12 cellular contexts compared by ENCODE assay signal in the genomic region with DNA sequence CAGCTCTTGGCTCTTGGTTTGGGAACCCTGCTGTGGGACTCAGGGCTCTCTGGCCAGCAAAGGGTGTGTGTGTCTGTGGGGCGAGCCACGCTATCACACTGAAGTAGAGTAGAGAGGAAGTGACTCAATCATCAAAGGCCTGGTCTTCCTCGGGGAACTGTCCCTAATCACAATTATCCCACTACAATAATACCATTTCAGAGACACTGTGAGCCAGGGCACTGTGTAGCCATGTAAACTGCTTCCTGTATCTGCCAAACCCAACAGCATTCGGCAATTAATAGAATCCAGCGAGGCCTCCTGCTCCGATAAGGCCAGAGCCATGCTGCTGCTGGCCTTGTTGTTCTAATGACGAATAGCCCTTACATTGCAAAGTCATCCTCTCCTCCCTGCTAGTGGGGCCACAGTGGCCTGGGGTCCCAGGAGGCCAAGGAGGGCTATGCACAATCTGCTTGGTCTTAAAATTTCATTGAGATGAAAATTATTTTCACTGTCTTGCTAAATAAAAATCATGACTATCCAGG. TPM values are rescaled to one million over a fixed set of nuclear protein-coding genes. Genes with fewer than 3 reads are reported as not detected.
DNase-seq lines count a peak whose midpoint lies in the region; ATAC-seq and TF ChIP-seq lines count a peak whose summit lies in the region.
"Had no signal": no experiment of that assay in that cellular context is flagged by ENCODE, and none has a peak within 500 bp of the region (broad histone marks: within the 10 kb centered on the region; RNA-seq: fewer than 3 reads in every experiment).

No MANE protein-coding gene starts in this region.

- H3K27ac ChIP-seq in neutrophil: peak overlapping the region; percentile 51

- H3K36me3 ChIP-seq in neutrophil: no peaks in the 10 kb centered on the region

- DNase-seq in NB4 (ENCODE audit: low read depth) (peak; percentile 82), endothelial cell (ENCODE audit: low spot score) (no peak), AG08396 (ENCODE audit: low spot score) (no peak), head of caudate nucleus (no peak), activated T-cell treated with anti-CD3 and anti-CD28 coated beads for 4 hours (no peak)
- DNase-seq: activated CD4-positive, alpha-beta T cell treated with anti-CD3 and anti-CD28 coated beads, Interleukin-2, amount 10 ng/mL, durations not matched to agents 7 days and 5 days; dorsolateral prefrontal cortex; NCI-H446 had no signal

- H3K36me3 Mint-ChIP-seq in endothelial cell (ENCODE audit: low read depth, unreplicated experiment): no peaks in the 10 kb centered on the region

- TF ChIP-seq CTCF in GM12875 (IDR thresholded peaks at IDR 0.05; ENCODE audit: borderline replicate concordance, insufficient read depth, low read depth, low read length) (no peak), NB4 (IDR thresholded peaks at IDR 0.05; ENCODE audit: low read depth, low read length) (no peak), endothelial cell (IDR thresholded peaks at IDR 0.05; ENCODE audit: unreplicated experiment) (no peak), neutrophil (IDR thresholded peaks at IDR 0.05) (no peak)

- H3K27ac Mint-ChIP-seq in endothelial cell (ENCODE audit: unreplicated experiment): peak overlapping the region; percentile 42
- H3K27ac Mint-ChIP-seq: activated CD4-positive, alpha-beta T cell treated with anti-CD3 and anti-CD28 coated beads, Interleukin-2, amount 10 ng/mL, durations not matched to agents 7 days and 5 days had no signal

- intact Hi-C loops in head of caudate nucleus (cut with DNase I): no loop called here

- no peaks in the 10 kb centered on the region for H3K9me3 ChIP-seq in neutrophil

- H3K4me1 Mint-ChIP-seq in endothelial cell (ENCODE audit: unreplicated experiment): peaks cover 41% of the 10 kb centered on the region
- H3K4me1 Mint-ChIP-seq: activated CD4-positive, alpha-beta T cell treated with anti-CD3 and anti-CD28 coated beads, Interleukin-2, amount 10 ng/mL, durations not matched to agents 7 days and 5 days had no signal

- no peak for TF ChIP-seq POLR2A in NB4 (IDR thresholded peaks at IDR 0.05; ENCODE audit: extremely low read depth, insufficient read length)

- peaks cover 21 to 24% of the 10 kb centered on the region in 2 experiments for H3K4me1 ChIP-seq in neutrophil (ENCODE audit: control insufficient read depth in 1 of 2, insufficient read depth in 1 of 2, low read depth in 1 of 2, low read length in 1 of 2)

- H3K9me3 Mint-ChIP-seq in endothelial cell (ENCODE audit: unreplicated experiment): no peaks in the 10 kb centered on the region
- H3K9me3 Mint-ChIP-seq: activated CD4-positive, alpha-beta T cell treated with anti-CD3 and anti-CD28 coated beads, Interleukin-2, amount 10 ng/mL, durations not matched to agents 7 days and 5 days had no signal

- no peak overlapping the region for H3K4me3 Mint-ChIP-seq in endothelial cell (ENCODE audit: unreplicated experiment)
- H3K4me3 Mint-ChIP-seq: activated CD4-positive, alpha-beta T cell treated with anti-CD3 and anti-CD28 coated beads, Interleukin-2, amount 10 ng/mL, durations not matched to agents 7 days and 5 days had no signal

- ATAC-seq in HG02678 (IDR thresholded peaks at IDR 0.05; ENCODE audit: unreplicated experiment): no peak

- peaks cover 6% of the 10 kb centered on the region for H3K27me3 Mint-ChIP-seq in endothelial cell (ENCODE audit: unreplicated experiment)
- H3K27me3 Mint-ChIP-seq: activated CD4-positive, alpha-beta T cell treated with anti-CD3 and anti-CD28 coated beads, Interleukin-2, amount 10 ng/mL, durations not matched to agents 7 days and 5 days had no signal

- H3K4me3 ChIP-seq in GM12875 (ENCODE audit: low read depth, low read length): peak overlapping the region; percentile 23
- H3K4me3 ChIP-seq in NB4 (ENCODE audit: low read depth, low read length): no peak overlapping the region
- no peak overlapping the region for H3K4me3 ChIP-seq in neutrophil (ENCODE audit: low read depth in 1 of 2, low read length in 1 of 2)
- H3K4me3 ChIP-seq: dorsolateral prefrontal cortex, lung had no signal

- H3K27me3 ChIP-seq in neutrophil: no peaks in the 10 kb centered on the region
- H3K27me3 ChIP-seq: dorsolateral prefrontal cortex had no signal

RNA-seq across cellular contexts. Expression of a gene that starts 49.8 kb away (rescaled TPM):
- 223 TPM for total RNA-seq in endothelial cell (ENCODE audit: unreplicated experiment)
- total RNA-seq: activated CD4-positive, alpha-beta T cell treated with anti-CD3 and anti-CD28 coated beads, Interleukin-2, amount 10 ng/mL, durations not matched to agents 7 days and 5 days had no signal
